1 cellular context compared by ENCODE assay signal in the genomic region with DNA sequence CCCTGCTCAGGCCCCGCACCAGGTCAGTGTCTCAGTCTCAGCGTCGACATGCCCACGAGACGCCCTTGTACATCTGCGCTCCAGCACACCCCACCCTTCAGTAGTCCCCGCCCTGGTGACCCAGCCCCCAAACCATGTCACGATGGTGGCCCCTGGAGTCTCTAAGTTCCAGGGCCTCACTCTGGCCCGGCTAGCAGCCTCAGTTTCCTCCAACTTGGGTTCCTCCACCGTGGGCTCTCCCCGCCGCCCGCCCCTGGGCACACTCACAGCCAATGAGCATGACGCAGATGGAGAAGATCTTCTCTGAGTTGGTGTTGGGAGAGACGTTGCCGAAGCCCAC.
A peak's percentile ranks its signal among the peaks of the same experiment; 100 is the strongest.
TF ChIP-seq lines count a peak whose summit lies in the region.

No MANE protein-coding gene starts in this region.

TF ChIP-seq in K562, 482 proteins besides CTCF, POLR2A, EP300 and RAD21 (continued from another document):
- TF ChIP-seq SRSF7 (optimal IDR thresholded peaks at IDR 0.05; ENCODE audit: low read depth, low read length) (no peak), XRCC5 (IDR thresholded peaks at IDR 0.05; ENCODE audit: low read depth, low read length) (no peak), TEAD2 (tag; IDR thresholded peaks at IDR 0.05) (no peak), MED1 (CRISPR knock-in tag; IDR thresholded peaks at IDR 0.05; ENCODE audit: borderline replicate concordance) (0 out of 2 replicates have a peak, but pooled peaks have one; percentile 36), POLR2G (IDR thresholded peaks at IDR 0.05; ENCODE audit: low read depth, low read length) (peak; percentile 15; the same call in 1 of the 2 replicates), HDAC3 (IDR thresholded peaks at IDR 0.05; ENCODE audit: borderline replicate concordance, partially characterized antibody) (no peak)
- TF ChIP-seq, protein P1, sequence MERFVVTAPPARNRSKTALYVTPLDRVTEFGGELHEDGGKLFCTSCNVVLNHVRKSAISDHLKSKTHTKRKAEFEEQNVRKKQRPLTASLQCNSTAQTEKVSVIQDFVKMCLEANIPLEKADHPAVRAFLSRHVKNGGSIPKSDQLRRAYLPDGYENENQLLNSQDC (CRISPR knock-in tag; IDR thresholded peaks at IDR 0.05), result no peak
